17 cellular contexts compared by ENCODE assay signal in the genomic region with DNA sequence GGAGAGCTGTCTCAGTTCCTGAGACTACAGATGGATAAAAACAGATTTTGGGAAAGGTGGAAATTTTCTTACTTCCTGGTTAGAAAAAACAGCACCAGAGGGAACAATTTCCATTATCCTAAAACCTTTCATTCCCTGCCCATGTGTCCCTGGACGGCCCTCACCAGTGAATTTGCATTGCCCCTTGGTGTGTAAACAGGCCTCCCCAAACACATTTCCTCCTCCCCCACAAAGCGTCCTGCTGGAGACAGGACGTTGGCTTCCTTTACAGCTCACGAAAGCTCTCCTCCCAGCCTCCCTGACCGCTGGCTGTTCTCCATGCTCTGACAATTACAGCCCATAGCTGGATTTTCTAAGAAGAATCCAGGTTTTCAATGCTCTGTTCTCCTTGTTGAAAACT.
DNase-seq lines count a peak whose midpoint lies in the region; ATAC-seq, FAIRE-seq and TF ChIP-seq lines count a peak whose summit lies in the region.
"Had no signal": no experiment of that assay in that cellular context is flagged by ENCODE, and none has a peak within 500 bp of the region (broad histone marks: within the 10 kb centered on the region; RNA-seq: fewer than 3 reads in every experiment).

No MANE protein-coding gene starts in this region.

- peaks cover 5% of the 10 kb centered on the region; the same call in 1 of the 2 replicates for H3K23me2 ChIP-seq in H1 (ENCODE audit: low read depth, low read length)

- TF ChIP-seq POLR2A in H1 (IDR thresholded peaks at IDR 0.05; ENCODE audit: control extremely low read depth in 1 of 2, low read depth in 2 of 2, low read length in 2 of 2): no peak

- peak overlapping the region; percentile 41 to 79; a peak in 3 of 4 replicates for H3K4me2 ChIP-seq in H1 (ENCODE audit: insufficient read depth in 1 of 2, low read depth in 2 of 2, low read length in 2 of 2)

- ATAC-seq in stimulated activated memory B cell treated with anti-CD40 and anti-IgM and Interleukin-4, amounts not matched to agents 10 μg/mL and 1 μg/mL and 100 μg/mL, for 72 hours: peak; percentile 24
- ATAC-seq in GM19463 (IDR thresholded peaks at IDR 0.05; ENCODE audit: unreplicated experiment): no peak
- no peak for ATAC-seq in GM18868 (IDR thresholded peaks at IDR 0.05; ENCODE audit: unreplicated experiment)
- ATAC-seq: activated T-cell treated with anti-CD3 and anti-CD28 coated beads, Interleukin-2, amount 50 U/mL, for 72 hours had no signal

- peak overlapping the region; percentile 3; the same call in 1 of the 2 replicates for H2BK20ac ChIP-seq in H1 (ENCODE audit: low read length)

- peaks cover 0 to 4% of the 10 kb centered on the region in 2 experiments for H4K20me1 ChIP-seq in H1 (replicated peaks in 1 of 2; ENCODE audit: control insufficient read depth in 1 of 2, insufficient read depth in 2 of 2, low read length in 2 of 2)

- TF ChIP-seq EP300 in H1 (IDR thresholded peaks at IDR 0.05; ENCODE audit: borderline replicate concordance in 1 of 2, low read depth in 2 of 2, low read length in 2 of 2): no peak

- H3K27me3 Mint-ChIP-seq in stimulated activated memory B cell treated with anti-CD40 and anti-IgM and Interleukin-4, amounts not matched to agents 10 μg/mL and 1 μg/mL and 100 μg/mL, for 72 hours: no peaks in the 10 kb centered on the region

- H2AK5ac ChIP-seq in H1 (ENCODE audit: low read depth, low read length): no peak overlapping the region; the same call in 1 of the 2 replicates

- no peaks in the 10 kb centered on the region for H3K36me3 Mint-ChIP-seq in stimulated activated memory B cell treated with anti-CD40 and anti-IgM and Interleukin-4, amounts not matched to agents 10 μg/mL and 1 μg/mL and 100 μg/mL, for 72 hours
- H3K36me3 Mint-ChIP-seq: type B pancreatic cell had no signal

- H3K14ac ChIP-seq in H1 (ENCODE audit: insufficient read length): no peak overlapping the region

- 17% methylated on average over 5 of the region's 5 CpGs; no CpG with 5 or more reads in 1 of the 2 experiments for WGBS in H1 (ENCODE audit: extremely low coverage in 1 of 2, insufficient coverage in 1 of 2, insufficient read length in 1 of 2, insufficient replicate concordance in 2 of 2, low coverage in 1 of 2, low lambda C conversion rate in 2 of 2, missing lambda C conversion rate in 1 of 2), 2 experiments

- H3K4me1 Mint-ChIP-seq in stimulated activated memory B cell treated with anti-CD40 and anti-IgM and Interleukin-4, amounts not matched to agents 10 μg/mL and 1 μg/mL and 100 μg/mL, for 72 hours: no peaks in the 10 kb centered on the region

- POLR2A ChIA-PET in H1 (lab: Charles Lee; ENCODE audit: partially characterized antibody): no interaction called here

- no peak overlapping the region for H4K5ac ChIP-seq in H1 (ENCODE audit: insufficient read length, low read depth, low read length)

- no peak overlapping the region; the same call in 1 of the 2 replicates for H3K18ac ChIP-seq in H1 (ENCODE audit: extremely low read depth, low read length)

- H4K91ac ChIP-seq in H1 (replicated peaks; ENCODE audit: insufficient read length, low read length): peak overlapping the region; percentile 98

- H3K79me2 ChIP-seq in H1 (ENCODE audit: control insufficient read depth in 1 of 2, insufficient read depth in 2 of 2, low read length in 2 of 2): no peaks in the 10 kb centered on the region

- no peak overlapping the region for H3K9ac ChIP-seq in H1 (replicated peaks in 1 of 4; ENCODE audit: extremely low read depth in 1 of 4, low read depth in 3 of 4, low read length in 3 of 4)

- H2BK120ac ChIP-seq in H1 (replicated peaks; ENCODE audit: low read depth, low read length): no peak overlapping the region

- H2AFZ ChIP-seq in H1 (ENCODE audit: low read length): peak overlapping the region; percentile 89

- H4K8ac ChIP-seq in H1 (ENCODE audit: extremely low read depth, insufficient read depth, low read length): no peak overlapping the region

- peak overlapping the region; percentile 98 for H2BK12ac ChIP-seq in H1 (ENCODE audit: low read depth, low read length)

- no peaks in the 10 kb centered on the region for H3K36me3 ChIP-seq in H1 (ENCODE audit: control insufficient read depth in 2 of 4, insufficient read depth in 4 of 4, low read length in 3 of 4)

- peak overlapping the region; percentile 63; the same call in 1 of the 2 replicates for H2BK5ac ChIP-seq in H1 (ENCODE audit: low read depth, low read length)

- H3K27ac ChIP-seq in H1 (ENCODE audit: low read depth, low read length): no peak overlapping the region

- TF ChIP-seq RAD21 in H1 (IDR thresholded peaks at IDR 0.05 in 1 of 2, conservative IDR thresholded peaks at IDR 0.05 in 1 of 2; ENCODE audit: low read depth in 2 of 2, low read length in 2 of 2): no peak; a peak in 1 of 4 replicates

- no peak overlapping the region for H3K4me3 Mint-ChIP-seq in stimulated activated memory B cell treated with anti-CD40 and anti-IgM and Interleukin-4, amounts not matched to agents 10 μg/mL and 1 μg/mL and 100 μg/mL, for 72 hours
- H3K4me3 Mint-ChIP-seq: activated T-cell treated with anti-CD3 and anti-CD28 coated beads, Interleukin-2, amount 50 U/mL, for 72 hours; type B pancreatic cell had no signal

- H3K56ac ChIP-seq in H1 (replicated peaks; ENCODE audit: insufficient read length, low read depth, low read length): no peak overlapping the region

- H3K23ac ChIP-seq in H1 (ENCODE audit: insufficient read length): no peak overlapping the region

- H3K27ac Mint-ChIP-seq in stimulated activated memory B cell treated with anti-CD40 and anti-IgM and Interleukin-4, amounts not matched to agents 10 μg/mL and 1 μg/mL and 100 μg/mL, for 72 hours: no peak overlapping the region
- H3K27ac Mint-ChIP-seq: activated T-cell treated with anti-CD3 and anti-CD28 coated beads, Interleukin-2, amount 50 U/mL, for 72 hours; type B pancreatic cell had no signal

- H3K4ac ChIP-seq in H1 (replicated peaks; ENCODE audit: insufficient read length, low read depth, low read length): no peak overlapping the region

- DNase-seq in NCI-H1048 (lab: John Stamatoyannopoulos, UW) (peak; percentile 40), H1 (ENCODE audit: low read depth in 1 of 2, low spot score in 2 of 2) (peak in 1 of 2 experiments; percentile 9), inferior parietal cortex (ENCODE audit: extremely low spot score) (peak; percentile 64), A172 (ENCODE audit: low spot score) (no peak), GM19239 (ENCODE audit: insufficient read length, low spot score) (no peak)
- DNase-seq: activated CD4-positive, alpha-beta T cell treated with anti-CD3 and anti-CD28 coated beads, Interleukin-2, amount 50 U/mL, for 4 hours; activated T-cell treated with anti-CD3 and anti-CD28 coated beads, Interleukin-2, amount 50 U/mL, for 72 hours; amniotic stem cell; dermis blood vessel endothelial cell; DND-41; stimulated activated CD8-positive, alpha-beta memory T cell treated with anti-CD3 and anti-CD28 coated beads, Interleukin-4, amount 100 ng/mL, for 48 hours had no signal

- H3K27me3 ChIP-seq in H1 (replicated peaks in 1 of 4; ENCODE audit: control insufficient read depth in 3 of 4, extremely low read depth in 1 of 4, insufficient read depth in 3 of 4, low read length in 3 of 4): no peaks in the 10 kb centered on the region

- FAIRE-seq in H1 (lab: Jason Lieb, UNC) (peak; percentile 55), GM19239 (lab: Jason Lieb, UNC) (no peak)
- FAIRE-seq: islet of Langerhans, TTC549 had no signal

- TF ChIP-seq CTCF in H1 (IDR thresholded peaks at IDR 0.05; ENCODE audit: control extremely low read depth in 1 of 3, insufficient read depth in 1 of 3, low read depth in 1 of 3, low read length in 3 of 3): no peak

- H3K4me1 ChIP-seq in H1 (replicated peaks in 1 of 4; ENCODE audit: control insufficient read depth in 3 of 4, insufficient read depth in 4 of 4, low read length in 3 of 4): peaks cover 6 to 21% (median 11%) of the 10 kb centered on the region in 4 experiments; a peak in 6 of 7 replicates

- no peak overlapping the region for H2BK15ac ChIP-seq in H1 (ENCODE audit: low read length)

- H3K9me3 ChIP-seq in H1 (ENCODE audit: insufficient read depth in 2 of 2, low read depth in 1 of 2, low read length in 1 of 2): no peaks in the 10 kb centered on the region

- no peaks in the 10 kb centered on the region for H3K9me3 Mint-ChIP-seq in stimulated activated memory B cell treated with anti-CD40 and anti-IgM and Interleukin-4, amounts not matched to agents 10 μg/mL and 1 μg/mL and 100 μg/mL, for 72 hours
- H3K9me3 Mint-ChIP-seq: activated T-cell treated with anti-CD3 and anti-CD28 coated beads, Interleukin-2, amount 50 U/mL, for 72 hours had no signal

- H3K4me3 ChIP-seq in H1 (ENCODE audit: extremely low read depth in 1 of 4, insufficient read depth in 2 of 4, low read depth in 3 of 4, low read length in 4 of 4): peak overlapping the region in 2 of 4 experiments; percentile 14 to 34; a peak in 2 of 8 replicates

- no peaks in the 10 kb centered on the region for H3K79me1 ChIP-seq in H1 (ENCODE audit: low read depth, low read length)

- CTCF ChIA-PET in H1 (lab: Charles Lee; ENCODE audit: partially characterized antibody): interaction anchor here (0.6 to 1.6 kb wide), 3 partner anchors 10 to 17 kb away, joined by 3 to 4 read pairs (median 4); no protein-coding TSS in a partner anchor

TF ChIP-seq in H1, 55 proteins besides CTCF, POLR2A, EP300 and RAD21:
- TF ChIP-seq TEAD4 (IDR thresholded peaks at IDR 0.05; ENCODE audit: low read depth, low read length) (0 out of 2 replicates have a peak, but pooled peaks have one; percentile 33), SP1 (IDR thresholded peaks at IDR 0.05; ENCODE audit: low read depth, low read length) (0 out of 2 replicates have a peak, but pooled peaks have one; percentile 25), SIRT6 (IDR thresholded peaks at IDR 0.05; ENCODE audit: low read length) (no peak)

Comparison
In these comparisons a context has a peak if more than half of its experiments do, and no peak if none do; other contexts are left out.
1. DNase-seq: peak in NCI-H1048 (single experiment) and inferior parietal cortex (single experiment); none in A172 (single experiment) and GM19239 (single experiment).